ENCODE assay signal across 1 cellular context in the genomic region with DNA sequence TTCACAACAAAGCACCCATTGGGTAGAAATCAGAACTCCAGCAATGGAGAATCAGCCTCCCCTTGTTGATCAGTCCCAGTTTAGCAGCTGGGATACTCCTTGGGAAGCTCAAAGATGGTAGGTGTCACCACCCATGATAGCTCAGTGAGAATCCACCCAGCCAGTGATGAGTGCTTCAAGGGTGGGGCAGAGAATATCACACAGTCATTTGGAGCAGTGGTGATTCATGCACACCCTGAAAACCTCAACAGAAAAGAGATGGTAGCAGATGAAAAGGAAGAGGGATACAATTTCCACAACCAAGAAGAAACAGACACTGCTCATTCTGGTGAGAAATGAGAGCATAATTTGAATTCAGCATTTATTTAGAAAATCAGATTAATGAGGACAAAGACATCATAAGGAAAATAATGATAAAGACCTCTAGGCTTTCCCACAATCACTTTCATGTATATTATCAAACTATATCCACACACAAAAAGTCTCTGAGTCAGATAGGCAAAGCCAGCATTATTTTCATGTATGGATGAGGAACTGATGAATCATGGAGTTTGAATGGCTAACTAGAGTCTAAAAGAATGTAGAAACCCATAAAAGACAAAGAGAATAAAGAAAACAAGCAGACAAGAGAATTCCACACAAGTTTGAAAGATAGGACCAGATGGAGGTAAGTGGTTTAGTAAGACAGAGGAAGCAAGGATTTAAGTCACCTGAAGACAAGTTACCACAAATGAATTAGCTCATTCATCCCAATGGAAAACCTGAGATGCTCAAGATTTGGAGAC.
TF ChIP-seq lines count a peak whose summit lies in the region.

No MANE protein-coding gene starts in this region.

TF ChIP-seq in IMR-90, 13 proteins besides CTCF, POLR2A, EP300 and RAD21 (continued from another document):
- TF ChIP-seq BHLHE40 (IDR thresholded peaks at IDR 0.05; ENCODE audit: low read depth, low read length) (no peak; the same call in 1 of the 2 replicates), CEBPB (IDR thresholded peaks at IDR 0.05; ENCODE audit: low read depth, low read length) (no peak), MXI1 (IDR thresholded peaks at IDR 0.05; ENCODE audit: borderline replicate concordance, low read depth, low read length) (no peak), FOS (IDR thresholded peaks at IDR 0.05; ENCODE audit: low read depth, low read length) (0 out of 2 replicates have a peak, but pooled peaks have one; percentile 42), MAFK (IDR thresholded peaks at IDR 0.05; ENCODE audit: low read depth, low read length) (peak; percentile 66)
